Comparison of ENCODE assay signal across 24 cellular contexts in genomic region chr3:4771238-4771637, GRCh38.
DNase-seq lines count a peak whose midpoint lies in the region; ATAC-seq, FAIRE-seq and TF ChIP-seq lines count a peak whose summit lies in the region.
"Had no signal": no experiment of that assay in that cellular context is flagged by ENCODE, and none has a peak within 500 bp of the region (broad histone marks: within the 10 kb centered on the region; RNA-seq: fewer than 3 reads in every experiment).

No MANE protein-coding gene starts in this region.

- peaks cover 34% of the 10 kb centered on the region for H3K36me3 Mint-ChIP-seq in activated naive CD8-positive, alpha-beta T cell
- H3K36me3 Mint-ChIP-seq in activated naive CD8-positive, alpha-beta T cell treated with anti-CD3 and anti-CD28 coated beads, Interleukin-2, amount 50 U/mL, for 24 hours (ENCODE audit: low read depth): peaks cover 58% of the 10 kb centered on the region
- H3K36me3 Mint-ChIP-seq in dendritic cell treated with granulocyte-macrophage colony-stimulating factor and Interleukin-4, amounts not matched to agents 40 ng/mL and 50 ng/mL, for 4 days (ENCODE audit: low read depth): peaks cover 37% of the 10 kb centered on the region

- H3K27ac ChIP-seq in pancreas: peak overlapping the region in 3 of 4 donors; percentile 15 to 94 (median 91)
- peak overlapping the region; percentile 69 to 77 for H3K27ac ChIP-seq in tibial artery
- H3K27ac ChIP-seq: BLaER1 treated with 17β-estradiol and CSF1 and Interleukin-3, amounts not matched to agents 10 nM and 100 nM had no signal

- H3K4me1 ChIP-seq in pancreas (peaks cover 48 to 57% (median 51%) of the 10 kb centered on the region in 3 donors), tibial artery (peaks cover 0 to 34% (median 24%) of the 10 kb centered on the region in 4 donors)

- H3K4me3 ChIP-seq in pancreas (no peak overlapping the region), tibial artery (no peak overlapping the region)
- H3K4me3 ChIP-seq: BLaER1 treated with 17β-estradiol and CSF1 and Interleukin-3, amounts not matched to agents 10 nM and 100 nM; GM23248 had no signal

- no peak for FAIRE-seq in pancreas (lab: Jason Lieb, UNC)
- FAIRE-seq: A204.1, astrocyte, endometrium, kidney, TTC549 had no signal

- H3K9me3 Mint-ChIP-seq in activated naive CD8-positive, alpha-beta T cell (ENCODE audit: low read depth): no peaks in the 10 kb centered on the region
- peaks cover 2% of the 10 kb centered on the region for H3K9me3 Mint-ChIP-seq in activated naive CD8-positive, alpha-beta T cell treated with anti-CD3 and anti-CD28 coated beads, Interleukin-2, amount 50 U/mL, for 24 hours
- peaks cover 5% of the 10 kb centered on the region for H3K9me3 Mint-ChIP-seq in dendritic cell treated with granulocyte-macrophage colony-stimulating factor and Interleukin-4, amounts not matched to agents 40 ng/mL and 50 ng/mL, for 4 days

- no peak overlapping the region for H3K4me3 Mint-ChIP-seq in activated naive CD8-positive, alpha-beta T cell
- H3K4me3 Mint-ChIP-seq in activated naive CD8-positive, alpha-beta T cell treated with anti-CD3 and anti-CD28 coated beads, Interleukin-2, amount 50 U/mL, for 24 hours: no peak overlapping the region
- H3K4me3 Mint-ChIP-seq in dendritic cell treated with granulocyte-macrophage colony-stimulating factor and Interleukin-4, amounts not matched to agents 40 ng/mL and 50 ng/mL, for 4 days: no peak overlapping the region

- H3K36me3 ChIP-seq in pancreas: no peaks in the 10 kb centered on the region
- peaks cover 32 to 44% (median 33%) of the 10 kb centered on the region in 3 donors for H3K36me3 ChIP-seq in tibial artery

- no peak for ATAC-seq in activated naive CD8-positive, alpha-beta T cell treated with anti-CD3 and anti-CD28 coated beads, Interleukin-2, amount 50 U/mL, for 24 hours
- no peak for ATAC-seq in pancreas

- intact Hi-C loops in dendritic cell treated with granulocyte-macrophage colony-stimulating factor and Interleukin-4, amounts not matched to agents 40 ng/mL and 50 ng/mL, for 4 days (cut with micrococcal nuclease): loop anchor here (10.0 kb wide), 1 partner anchor 46 kb away; no protein-coding TSS in a partner anchor
- intact Hi-C loops in pancreas (cut with DNase I) (loop anchor here in 1 of 3 donors (10.0 kb wide), 1 partner anchor 46 kb away; no protein-coding TSS in a partner anchor), tibial artery (cut with DNase I; ENCODE audit: low total_unique reads) (no loop called here)

- H3K27ac Mint-ChIP-seq in activated naive CD8-positive, alpha-beta T cell: peak overlapping the region; percentile 28
- H3K27ac Mint-ChIP-seq in activated naive CD8-positive, alpha-beta T cell treated with anti-CD3 and anti-CD28 coated beads, Interleukin-2, amount 50 U/mL, for 24 hours: no peak overlapping the region
- peak overlapping the region; percentile 30 for H3K27ac Mint-ChIP-seq in dendritic cell treated with granulocyte-macrophage colony-stimulating factor and Interleukin-4, amounts not matched to agents 40 ng/mL and 50 ng/mL, for 4 days
- H3K27ac Mint-ChIP-seq: progenitor cell of endocrine pancreas had no signal

- H3K9me3 ChIP-seq in pancreas (no peaks in the 10 kb centered on the region), tibial artery (no peaks in the 10 kb centered on the region)

- WGBS in pancreas, 2 donors: 76 to 79% methylated on average over 5 of the region's 5 CpGs

- H3K27me3 Mint-ChIP-seq in activated naive CD8-positive, alpha-beta T cell: no peaks in the 10 kb centered on the region
- no peaks in the 10 kb centered on the region for H3K27me3 Mint-ChIP-seq in activated naive CD8-positive, alpha-beta T cell treated with anti-CD3 and anti-CD28 coated beads, Interleukin-2, amount 50 U/mL, for 24 hours
- no peaks in the 10 kb centered on the region for H3K27me3 Mint-ChIP-seq in dendritic cell treated with granulocyte-macrophage colony-stimulating factor and Interleukin-4, amounts not matched to agents 40 ng/mL and 50 ng/mL, for 4 days
- H3K27me3 Mint-ChIP-seq: progenitor cell of endocrine pancreas had no signal

- TF ChIP-seq CTCF in pancreas (IDR thresholded peaks at IDR 0.05): no peak
- TF ChIP-seq CTCF in tibial artery (IDR thresholded peaks at IDR 0.05): no peak

- DNase-seq in activated naive CD8-positive, alpha-beta T cell treated with anti-CD3 and anti-CD28 coated beads, Interleukin-2, amount 50 U/mL, for 24 hours: no peak
- no peak for DNase-seq in pancreas
- DNase-seq in tibial artery: no peak
- no peak for DNase-seq in hypothalamus (lab: John Stamatoyannopoulos, UW)
- no peak for DNase-seq in KG1 (lab: John Stamatoyannopoulos, UW)
- no peak for DNase-seq in HCEC 1CT
- DNase-seq: activated CD4-positive, alpha-beta T cell treated with anti-CD3 and anti-CD28 coated beads for 4 hours; activated CD8-positive, alpha-beta memory T cell treated with anti-CD3 and anti-CD28 coated beads, Interleukin-2, amount 50 U/mL, for 4 hours; activated gamma-delta T cell; GM23248; hippocampal formation; kidney; mesenchymal stem cell; NCI-H2171; NCI-H69; SW 1271 had no signal

- peaks cover 9% of the 10 kb centered on the region for H3K4me1 Mint-ChIP-seq in activated naive CD8-positive, alpha-beta T cell (ENCODE audit: low read depth)
- peaks cover 20% of the 10 kb centered on the region for H3K4me1 Mint-ChIP-seq in activated naive CD8-positive, alpha-beta T cell treated with anti-CD3 and anti-CD28 coated beads, Interleukin-2, amount 50 U/mL, for 24 hours
- peaks cover 30% of the 10 kb centered on the region for H3K4me1 Mint-ChIP-seq in dendritic cell treated with granulocyte-macrophage colony-stimulating factor and Interleukin-4, amounts not matched to agents 40 ng/mL and 50 ng/mL, for 4 days (ENCODE audit: low read depth)

- H3K27me3 ChIP-seq in pancreas (no peaks in the 10 kb centered on the region), tibial artery (no peaks in the 10 kb centered on the region)
- H3K27me3 ChIP-seq: BLaER1 treated with 17β-estradiol and CSF1 and Interleukin-3, amounts not matched to agents 10 nM and 100 nM had no signal
